ENCODE assay signal across 8 cellular contexts in genomic region chr11:65503923-65504670, GRCh38. TPM values are rescaled to one million over a fixed set of nuclear protein-coding genes. Genes with fewer than 3 reads are reported as not detected.
DNase-seq lines count a peak whose midpoint lies in the region; ATAC-seq and TF ChIP-seq lines count a peak whose summit lies in the region.

No MANE protein-coding gene starts in this region.

- H3K36me3 ChIP-seq in mucosa of stomach (ENCODE audit: control insufficient read depth, insufficient read depth, low read length), result peaks cover 52% of the 10 kb centered on the region

- no peaks in the 10 kb centered on the region for H3K27me3 ChIP-seq in mucosa of stomach (ENCODE audit: control insufficient read depth, insufficient read depth, low read length)

- peak overlapping the region; percentile 80 for H3K4me3 ChIP-seq in choroid plexus epithelial cell (ENCODE audit: low read depth, low read length)
- peak overlapping the region; percentile 99 for H3K4me3 ChIP-seq in mucosa of stomach (ENCODE audit: low read length)

- DNase-seq in Caki2 (ENCODE audit: low read depth) (peak; percentile 73), LoVo (ENCODE audit: low spot score) (peak; percentile 31), choroid plexus epithelial cell (ENCODE audit: low read depth) (peak; percentile 78), SKM-1 (lab: John Stamatoyannopoulos, UW; ENCODE audit: unreplicated experiment) (no peak), SK-N-DZ (ENCODE audit: low spot score) (no peak)
- DNase-seq in stimulated activated naive CD8-positive, alpha-beta T cell treated with anti-CD3 and anti-CD28 coated beads, Interleukin-15, Interleukin-2, amounts not matched to agents 100 U/mL and 50 U/mL, for 24 hours, result no peak

- ATAC-seq in GM21360 (IDR thresholded peaks at IDR 0.05; ENCODE audit: unreplicated experiment), result no peak
- ATAC-seq in stimulated activated naive CD8-positive, alpha-beta T cell treated with anti-CD3 and anti-CD28 coated beads, Interleukin-15, Interleukin-2, amounts not matched to agents 100 U/mL and 50 U/mL, for 24 hours, result no peak

- no peaks in the 10 kb centered on the region for H3K9me3 ChIP-seq in mucosa of stomach (ENCODE audit: control insufficient read depth, low read length)

- H3K4me1 ChIP-seq in mucosa of stomach (ENCODE audit: control insufficient read depth, insufficient read depth, low read length), result peaks cover 41% of the 10 kb centered on the region

- TF ChIP-seq CTCF in choroid plexus epithelial cell (conservative IDR thresholded peaks at IDR 0.05; ENCODE audit: low read depth, low read length), result no peak

- peak overlapping the region; percentile 99 for H3K9ac ChIP-seq in mucosa of stomach (ENCODE audit: low read length)

- in situ Hi-C loops in Caki2 (cut with HindIII; ENCODE audit: low pct_unique_long_range_greater_than_20kb, low sequenced_read_pairs), result no loop called here

RNA-seq across cellular contexts. Expression of gene MALAT1, which starts 5.3 kb away (rescaled TPM):
- 107 and 234 TPM in 2 replicates for total RNA-seq in Caki2 (2014; rRNA removed; shearing (Covaris generic); ENCODE audit: low replicate concordance)
- polyA plus RNA-seq in SK-N-DZ (2014; cell fraction: cytosol; rRNA removed), result 15.5 and 29.5 TPM in 2 replicates
- 347 and 1,650 TPM in 2 replicates for polyA plus RNA-seq in SK-N-DZ (2014; cell fraction: nucleus; rRNA removed)

RNA-seq across cellular contexts. Expression of gene SCYL1, which starts 20.8 kb away (rescaled TPM):
- total RNA-seq in Caki2 (2014; rRNA removed; shearing (Covaris generic); ENCODE audit: low replicate concordance), result 42.2 and 58.0 TPM in 2 replicates
- 32.7 and 42.1 TPM in 2 replicates for polyA plus RNA-seq in SK-N-DZ (2014; cell fraction: cytosol; rRNA removed)
- polyA plus RNA-seq in SK-N-DZ (2014; cell fraction: nucleus; rRNA removed), result 92.4 and 96.0 TPM in 2 replicates

RNA-seq across cellular contexts. Expression of gene LTBP3, which starts 54.1 kb away (rescaled TPM):
- 74.6 and 77.7 TPM in 2 replicates for total RNA-seq in Caki2 (2014; rRNA removed; shearing (Covaris generic); ENCODE audit: low replicate concordance)
- polyA plus RNA-seq in SK-N-DZ (2014; cell fraction: cytosol; rRNA removed), result 7.7 and 11.5 TPM in 2 replicates
- polyA plus RNA-seq in SK-N-DZ (2014; cell fraction: nucleus; rRNA removed), result 41.4 and 60.9 TPM in 2 replicates

Comparison
In these comparisons a context has a peak if more than half of its experiments do, and no peak if none do; other contexts are left out.
1. DNase-seq: peak in Caki2 (single experiment), LoVo (single experiment) and choroid plexus epithelial cell (single experiment); none in SKM-1 (single experiment), stimulated activated naive CD8-positive, alpha-beta T cell treated with anti-CD3 and anti-CD28 coated beads, Interleukin-15, Interleukin-2, amounts not matched to agents 100 U/mL and 50 U/mL, for 24 hours (single experiment) and SK-N-DZ (single experiment).